Comparison of ENCODE assay signal across 8 cellular contexts in genomic region chr6:9412951-9413559, GRCh38.
DNase-seq lines count a peak whose midpoint lies in the region; ATAC-seq and TF ChIP-seq lines count a peak whose summit lies in the region.

No MANE protein-coding gene starts in this region.

- no peak overlapping the region for H3K27ac ChIP-seq in OCI-LY3 (ENCODE audit: low read length)
- no peak overlapping the region for H3K27ac ChIP-seq in upper lobe of right lung

- H3K36me3 ChIP-seq in OCI-LY3 (replicated peaks; ENCODE audit: low read depth, low read length), result no peaks in the 10 kb centered on the region
- H3K36me3 ChIP-seq in upper lobe of right lung, result no peaks in the 10 kb centered on the region

- H3K27ac Mint-ChIP-seq in stimulated activated memory B cell treated with anti-CD40 and anti-IgM and Interleukin-4, amounts not matched to agents 10 μg/mL and 1 μg/mL and 100 μg/mL, for 72 hours, result no peak overlapping the region

- H3K27me3 ChIP-seq in OCI-LY3 (ENCODE audit: low read depth, low read length) (no peaks in the 10 kb centered on the region), upper lobe of right lung (no peaks in the 10 kb centered on the region)

- H3K9me3 ChIP-seq in OCI-LY3 (ENCODE audit: insufficient read depth, low read length) (no peaks in the 10 kb centered on the region), upper lobe of right lung (no peaks in the 10 kb centered on the region)

- peak; percentile 50 for TF ChIP-seq CTCF in OCI-LY3 (IDR thresholded peaks at IDR 0.05; ENCODE audit: low read depth, low read length)
- peak; percentile 48 for TF ChIP-seq CTCF in upper lobe of right lung (IDR thresholded peaks at IDR 0.05)

- H3K4me3 ChIP-seq in OCI-LY3 (ENCODE audit: low read length) (no peak overlapping the region), upper lobe of right lung (no peak overlapping the region)

- no peak overlapping the region for H3K9ac ChIP-seq in OCI-LY3 (ENCODE audit: low read length)

- no peak overlapping the region for H3K4me2 ChIP-seq in OCI-LY3 (ENCODE audit: low read length)

- H3K36me3 Mint-ChIP-seq in stimulated activated memory B cell treated with anti-CD40 and anti-IgM and Interleukin-4, amounts not matched to agents 10 μg/mL and 1 μg/mL and 100 μg/mL, for 72 hours, result no peaks in the 10 kb centered on the region

- H4K20me1 ChIP-seq in OCI-LY3 (ENCODE audit: insufficient read depth, low read length), result no peaks in the 10 kb centered on the region

- H3K4me3 Mint-ChIP-seq in stimulated activated memory B cell treated with anti-CD40 and anti-IgM and Interleukin-4, amounts not matched to agents 10 μg/mL and 1 μg/mL and 100 μg/mL, for 72 hours, result no peak overlapping the region

- peaks cover 2% of the 10 kb centered on the region for H3K9me3 Mint-ChIP-seq in stimulated activated memory B cell treated with anti-CD40 and anti-IgM and Interleukin-4, amounts not matched to agents 10 μg/mL and 1 μg/mL and 100 μg/mL, for 72 hours

- no peak overlapping the region for H2AFZ ChIP-seq in OCI-LY3 (ENCODE audit: low read depth, low read length)

- H3K27me3 Mint-ChIP-seq in stimulated activated memory B cell treated with anti-CD40 and anti-IgM and Interleukin-4, amounts not matched to agents 10 μg/mL and 1 μg/mL and 100 μg/mL, for 72 hours, result no peaks in the 10 kb centered on the region

- DNase-seq in stimulated activated CD4-positive, alpha-beta T cell treated with anti-CD3 and anti-CD28 coated beads, Interleukin-15, amount 100 ng/mL, for 24 hours, result peak; percentile 12
- no peak for DNase-seq in stimulated activated CD4-positive, alpha-beta T cell treated with anti-CD3 and anti-CD28 coated beads, Interleukin-2, amount 100 ng/mL, for 48 hours
- DNase-seq in fibroblast of the conjunctiva (ENCODE audit: low read depth) (peak; percentile 2), upper lobe of right lung (no peak)

- no peaks in the 10 kb centered on the region for H3K4me1 Mint-ChIP-seq in stimulated activated memory B cell treated with anti-CD40 and anti-IgM and Interleukin-4, amounts not matched to agents 10 μg/mL and 1 μg/mL and 100 μg/mL, for 72 hours

- H3K4me1 ChIP-seq in OCI-LY3 (ENCODE audit: low read length), result no peaks in the 10 kb centered on the region
- no peaks in the 10 kb centered on the region for H3K4me1 ChIP-seq in upper lobe of right lung

- intact Hi-C loops in upper lobe of right lung (cut with DNase I), result no loop called here

- peak; percentile 88 for ATAC-seq in HG03432 (IDR thresholded peaks at IDR 0.05; ENCODE audit: unreplicated experiment)
- ATAC-seq in upper lobe of right lung, result peak; percentile 78
- ATAC-seq in stimulated activated memory B cell treated with anti-CD40 and anti-IgM and Interleukin-4, amounts not matched to agents 10 μg/mL and 1 μg/mL and 100 μg/mL, for 72 hours, result no peak
- ATAC-seq in GM21737 (IDR thresholded peaks at IDR 0.05; ENCODE audit: unreplicated experiment), result no peak

- H3K79me2 ChIP-seq in OCI-LY3 (ENCODE audit: low read length), result no peaks in the 10 kb centered on the region

Comparison
In these comparisons a context has a peak if more than half of its experiments do, and no peak if none do; other contexts are left out.
1. DNase-seq: peak in stimulated activated CD4-positive, alpha-beta T cell treated with anti-CD3 and anti-CD28 coated beads, Interleukin-15, amount 100 ng/mL, for 24 hours (single experiment) and fibroblast of the conjunctiva (single experiment); none in stimulated activated CD4-positive, alpha-beta T cell treated with anti-CD3 and anti-CD28 coated beads, Interleukin-2, amount 100 ng/mL, for 48 hours (0 of 2) and upper lobe of right lung (single experiment).
2. ATAC-seq: peak in HG03432 (single experiment) and upper lobe of right lung (single experiment); none in stimulated activated memory B cell treated with anti-CD40 and anti-IgM and Interleukin-4, amounts not matched to agents 10 μg/mL and 1 μg/mL and 100 μg/mL, for 72 hours (single experiment) and GM21737 (single experiment).